In genomic region chr9:127705577-127706215, GRCh38 we compare ENCODE assay signal across 23 cellular contexts. TPM values are rescaled to one million over a fixed set of nuclear protein-coding genes. Genes with fewer than 3 reads are reported as not detected.
A peak's percentile ranks its signal among the peaks of the same experiment; 100 is the strongest.
DNase-seq lines count a peak whose midpoint lies in the region; ATAC-seq, FAIRE-seq and TF ChIP-seq lines count a peak whose summit lies in the region.
"Had no signal": no experiment of that assay in that cellular context is flagged by ENCODE, and none has a peak within 500 bp of the region (broad histone marks: within the 10 kb centered on the region; RNA-seq: fewer than 3 reads in every experiment).

No MANE protein-coding gene starts in this region.

- no peaks in the 10 kb centered on the region for H3K23me2 ChIP-seq in H1 (ENCODE audit: low read depth, low read length)

- no peak overlapping the region for H2BK15ac ChIP-seq in H1 (ENCODE audit: low read length)
- H2BK15ac ChIP-seq in neuronal stem cell (ENCODE audit: low read length), result peak overlapping the region; percentile 77

- H2BK12ac ChIP-seq in H1 (ENCODE audit: low read depth, low read length) (peak overlapping the region; percentile 39; the same call in 1 of the 2 replicates), neuronal stem cell (ENCODE audit: low read length) (no peak overlapping the region)

- no peak overlapping the region for H3K4me3 ChIP-seq in A549
- no peak overlapping the region for H3K4me3 ChIP-seq in HEK293 (ENCODE audit: low read depth, low read length)
- H3K4me3 ChIP-seq in H1 (ENCODE audit: extremely low read depth in 1 of 4, insufficient read depth in 2 of 4, low read depth in 3 of 4, low read length in 4 of 4), result no peak overlapping the region
- no peak overlapping the region for H3K4me3 ChIP-seq in neuronal stem cell (ENCODE audit: low read length in 2 of 2)
- H3K4me3 ChIP-seq: BLaER1 treated with 17β-estradiol and CSF1 and Interleukin-3, amounts not matched to agents 10 nM and 100 nM had no signal

- no peaks in the 10 kb centered on the region for H4K20me1 ChIP-seq in H1 (replicated peaks in 1 of 2; ENCODE audit: control insufficient read depth in 1 of 2, insufficient read depth in 2 of 2, low read length in 2 of 2)

- H3K4me1 ChIP-seq in A549 (no peaks in the 10 kb centered on the region), HEK293 (ENCODE audit: control insufficient read depth, insufficient read depth, low read length) (no peaks in the 10 kb centered on the region), H1 (replicated peaks in 1 of 4; ENCODE audit: control insufficient read depth in 3 of 4, insufficient read depth in 4 of 4, low read length in 3 of 4) (peaks cover 0 to 11% (median 5%) of the 10 kb centered on the region in 4 experiments; a peak in 5 of 7 replicates), neuronal stem cell (ENCODE audit: control insufficient read depth in 2 of 2, insufficient read depth in 1 of 2, low read depth in 1 of 2, low read length in 2 of 2) (peaks cover 7 to 10% of the 10 kb centered on the region in 2 donors)

- H3K36me3 ChIP-seq in HEK293 (ENCODE audit: control insufficient read depth in 2 of 2, insufficient read depth in 1 of 2, low read length in 2 of 2) (no peaks in the 10 kb centered on the region), H1 (ENCODE audit: control insufficient read depth in 2 of 4, insufficient read depth in 4 of 4, low read length in 3 of 4) (no peaks in the 10 kb centered on the region), neuronal stem cell (replicated peaks in 1 of 2; ENCODE audit: control insufficient read depth in 2 of 2, insufficient read depth in 2 of 2, low read length in 2 of 2) (no peaks in the 10 kb centered on the region)

- no peak overlapping the region for H3K9ac ChIP-seq in H1 (replicated peaks in 1 of 4; ENCODE audit: extremely low read depth in 1 of 4, low read depth in 3 of 4, low read length in 3 of 4)
- H3K9ac ChIP-seq in neuronal stem cell (ENCODE audit: low read depth, low read length, poor library complexity), result peak overlapping the region; percentile 51
- H3K9ac ChIP-seq: BLaER1 treated with 17β-estradiol and CSF1 and Interleukin-3, amounts not matched to agents 10 nM and 100 nM had no signal

- H3K27ac ChIP-seq in A549 (no peak overlapping the region), HEK293 (ENCODE audit: extremely low read depth, low read depth, low read length) (no peak overlapping the region), H1 (ENCODE audit: low read depth, low read length) (no peak overlapping the region), neuronal stem cell (replicated peaks; ENCODE audit: low read length) (no peak overlapping the region)
- H3K27ac ChIP-seq: BLaER1 treated with 17β-estradiol and CSF1 and Interleukin-3, amounts not matched to agents 10 nM and 100 nM had no signal

- no peak for DNase-seq in A549 (ENCODE audit: low read depth in 1 of 2, low spot score in 1 of 2)
- DNase-seq in H1 (ENCODE audit: low read depth in 1 of 2, low spot score in 2 of 2), result no peak
- DNase-seq in neuronal stem cell (ENCODE audit: low spot score), result no peak
- no peak for DNase-seq in GM10248 (ENCODE audit: extremely low spot score)
- no peak for DNase-seq in stimulated activated naive CD4-positive, alpha-beta T cell (lab: John Stamatoyannopoulos, UW)
- DNase-seq: CD8-positive, alpha-beta T cell; HCEC 1CT; Kasumi-1; MM.1S; NCI-H1092; NCI-H1436 treated with DMSO at 0.1 percent for 48 hours; NCI-H2081; NCI-H510A treated with DMSO at 0.1 percent for 48 hours; NCI-H774; OCI-M1; SHP77 treated with DMSO at 0.1 percent for 48 hours had no signal

- POLR2A ChIA-PET in A549 (lab: Yijun Ruan, JAX), result interaction anchor here (0.5 kb wide), 1 partner anchor 96 kb away, joined by 4 read pairs; no protein-coding TSS in a partner anchor
- POLR2A ChIA-PET in HEK293 (lab: Yijun Ruan, JAX), result interaction anchor here (0.7 to 2.8 kb wide), 3 partner anchors 10 to 191 kb away, joined by 3 to 8 read pairs (median 7); partner anchors contain the start of genes PTRH1 and TTC16
- POLR2A ChIA-PET in H1 (lab: Charles Lee; ENCODE audit: partially characterized antibody), result interaction anchor here (0.6 to 2.5 kb wide), 5 partner anchors 9 to 256 kb away, joined by 3 to 17 read pairs (median 3); partner anchors contain the start of genes PTRH1 and TTC16
- POLR2A ChIA-PET in GM10248 (lab: Yijun Ruan, JAX), result no interaction called here

- H3K56ac ChIP-seq in H1 (replicated peaks; ENCODE audit: insufficient read length, low read depth, low read length), result no peak overlapping the region

- TF ChIP-seq CTCF in A549 (IDR thresholded peaks at IDR 0.05) (no peak), HEK293 (tag by site-specific recombination; IDR thresholded peaks at IDR 0.05) (no peak), H1 (IDR thresholded peaks at IDR 0.05; ENCODE audit: control extremely low read depth in 1 of 3, insufficient read depth in 1 of 3, low read depth in 1 of 3, low read length in 3 of 3) (no peak), GM10248 (IDR thresholded peaks at IDR 0.05; ENCODE audit: control extremely low read depth, extremely low read depth, low read depth, missing control alignments) (no peak)

- H2AFZ ChIP-seq in H1 (ENCODE audit: low read length), result no peak overlapping the region
- H2AFZ ChIP-seq in neuronal stem cell (ENCODE audit: low read length), result peak overlapping the region; percentile 78

- H2BK120ac ChIP-seq in H1 (replicated peaks; ENCODE audit: low read depth, low read length), result no peak overlapping the region
- H2BK120ac ChIP-seq in neuronal stem cell (ENCODE audit: low read depth, low read length), result no peak overlapping the region

- no peak for FAIRE-seq in A549 (lab: Jason Lieb, UNC)
- no peak for FAIRE-seq in H1 (lab: Jason Lieb, UNC)
- FAIRE-seq: HTR-8/SVneo had no signal

- no peak overlapping the region for H3K4me2 ChIP-seq in A549
- no peak overlapping the region for H3K4me2 ChIP-seq in H1 (ENCODE audit: insufficient read depth in 1 of 2, low read depth in 2 of 2, low read length in 2 of 2)
- H3K4me2 ChIP-seq in neuronal stem cell (ENCODE audit: insufficient read depth, low read length, poor library complexity, severe bottlenecking), result no peak overlapping the region

- H4K91ac ChIP-seq in H1 (replicated peaks; ENCODE audit: insufficient read length, low read length) (no peak overlapping the region), neuronal stem cell (ENCODE audit: low read depth, low read length, poor library complexity) (no peak overlapping the region)

- H3K27me3 ChIP-seq in H1 (replicated peaks in 1 of 4; ENCODE audit: control insufficient read depth in 3 of 4, extremely low read depth in 1 of 4, insufficient read depth in 3 of 4, low read length in 3 of 4) (no peaks in the 10 kb centered on the region; a peak in 2 of 7 replicates), neuronal stem cell (ENCODE audit: control insufficient read depth in 3 of 3, insufficient read depth in 3 of 3, low read depth in 1 of 3, low read length in 3 of 3) (no peaks in the 10 kb centered on the region)
- H3K27me3 ChIP-seq: BLaER1 treated with 17β-estradiol and CSF1 and Interleukin-3, amounts not matched to agents 10 nM and 100 nM had no signal

- no peak overlapping the region for H4K5ac ChIP-seq in H1 (ENCODE audit: insufficient read length, low read depth, low read length)

- H2BK5ac ChIP-seq in H1 (ENCODE audit: low read depth, low read length), result no peak overlapping the region
- no peak overlapping the region for H2BK5ac ChIP-seq in neuronal stem cell (ENCODE audit: low read length)

- TF ChIP-seq POLR2A in A549 (IDR thresholded peaks at IDR 0.05; ENCODE audit: low read length), result no peak
- TF ChIP-seq POLR2A in H1 (IDR thresholded peaks at IDR 0.05; ENCODE audit: control extremely low read depth in 1 of 2, low read depth in 2 of 2, low read length in 2 of 2), result no peak

- H3K4ac ChIP-seq in H1 (replicated peaks; ENCODE audit: insufficient read length, low read depth, low read length) (peak overlapping the region; percentile 44), neuronal stem cell (ENCODE audit: low read length) (no peak overlapping the region)

- 87% methylated on average over 5 of the region's 10 CpGs for WGBS in A549 (ENCODE audit: missing lambda C conversion rate)
- WGBS in H1 (ENCODE audit: extremely low coverage in 1 of 2, insufficient coverage in 1 of 2, insufficient read length in 1 of 2, insufficient replicate concordance in 2 of 2, low coverage in 1 of 2, low lambda C conversion rate in 2 of 2, missing lambda C conversion rate in 1 of 2), 2 experiments, result 86% methylated on average over 10 of the region's 10 CpGs; no CpG with 5 or more reads in 1 of the 2 experiments
- no CpG with 5 or more reads among the region's 10 CpGs for WGBS in neuronal stem cell (ENCODE audit: extremely low coverage in 2 of 2, insufficient read length in 2 of 2, insufficient replicate concordance in 1 of 2), 2 donors

- H3K14ac ChIP-seq in H1 (ENCODE audit: insufficient read length) (no peak overlapping the region), neuronal stem cell (ENCODE audit: low read length) (no peak overlapping the region)

- no peaks in the 10 kb centered on the region for H3K9me3 ChIP-seq in A549
- no peaks in the 10 kb centered on the region for H3K9me3 ChIP-seq in HEK293 (ENCODE audit: control insufficient read depth, insufficient read depth, low read depth, low read length)
- H3K9me3 ChIP-seq in H1 (ENCODE audit: insufficient read depth in 2 of 2, low read depth in 1 of 2, low read length in 1 of 2), result no peaks in the 10 kb centered on the region
- H3K9me3 ChIP-seq in neuronal stem cell (replicated peaks in 1 of 2; ENCODE audit: control insufficient read depth in 2 of 2, insufficient read depth in 1 of 2, low read depth in 1 of 2, low read length in 2 of 2), result peaks cover 0 to 3% of the 10 kb centered on the region in 2 donors

- no peak for TF ChIP-seq EP300 in A549 (IDR thresholded peaks at IDR 0.05)
- TF ChIP-seq EP300 in H1 (IDR thresholded peaks at IDR 0.05; ENCODE audit: borderline replicate concordance in 1 of 2, low read depth in 2 of 2, low read length in 2 of 2), result no peak

- H3K79me1 ChIP-seq in H1 (ENCODE audit: low read depth, low read length) (no peaks in the 10 kb centered on the region), neuronal stem cell (ENCODE audit: low read depth, low read length) (no peaks in the 10 kb centered on the region)

- no peak overlapping the region for H2AK5ac ChIP-seq in H1 (ENCODE audit: low read depth, low read length)
- peak overlapping the region; percentile 11 for H2AK5ac ChIP-seq in neuronal stem cell (ENCODE audit: low read depth, low read length)

- H3K18ac ChIP-seq in H1 (ENCODE audit: extremely low read depth, low read length) (no peak overlapping the region; the same call in 1 of the 2 replicates), neuronal stem cell (ENCODE audit: low read length) (peak overlapping the region; percentile 86)

- CTCF ChIA-PET in A549 (lab: Yijun Ruan, JAX), result interaction anchor here (0.5 to 4.2 kb wide), 7 partner anchors 10 to 202 kb away, joined by 3 to 25 read pairs (median 3); partner anchors contain the start of genes PTRH1, TOR2A and TTC16
- CTCF ChIA-PET in HEK293 (lab: Yijun Ruan, JAX), result interaction anchor here (1.4 kb wide), 1 partner anchor 29 kb away, joined by 5 read pairs; the partner anchor contains the start of gene TOR2A
- CTCF ChIA-PET in H1 (lab: Charles Lee; ENCODE audit: partially characterized antibody), result interaction anchor here (1.0 to 2.8 kb wide), 14 partner anchors 8 to 215 kb away, joined by 3 to 10 read pairs (median 3); partner anchors contain the start of gene TOR2A
- CTCF ChIA-PET in GM10248 (lab: Yijun Ruan, JAX), result interaction anchor here (1.1 to 6.1 kb wide), 4 partner anchors 24 to 216 kb away, joined by 3 to 28 read pairs (median 4); partner anchors contain the start of gene TOR2A

- peak overlapping the region; percentile 57; the same call in 1 of the 2 replicates for H4K8ac ChIP-seq in H1 (ENCODE audit: extremely low read depth, insufficient read depth, low read length)
- H4K8ac ChIP-seq in neuronal stem cell (ENCODE audit: low read depth, low read length), result no peak overlapping the region

- H2BK20ac ChIP-seq in H1 (ENCODE audit: low read length), result peak overlapping the region; percentile 86; the same call in 1 of the 2 replicates

- no peaks in the 10 kb centered on the region for H3K79me2 ChIP-seq in H1 (ENCODE audit: control insufficient read depth in 1 of 2, insufficient read depth in 2 of 2, low read length in 2 of 2)

- ATAC-seq in A549 (peak; percentile 6 to 8; a peak in 2 of 6 replicates), GM18520 (IDR thresholded peaks at IDR 0.05; ENCODE audit: unreplicated experiment) (no peak), GM19395 (IDR thresholded peaks at IDR 0.05; ENCODE audit: unreplicated experiment) (no peak)
- ATAC-seq: CD8-positive, alpha-beta T cell had no signal

- H3K23ac ChIP-seq in H1 (ENCODE audit: insufficient read length) (no peak overlapping the region), neuronal stem cell (ENCODE audit: low read depth, low read length, poor library complexity) (no peak overlapping the region)

- TF ChIP-seq RAD21 in A549 (conservative IDR thresholded peaks at IDR 0.05 in 1 of 2, IDR thresholded peaks at IDR 0.05 in 1 of 2) (no peak), H1 (IDR thresholded peaks at IDR 0.05 in 1 of 2, conservative IDR thresholded peaks at IDR 0.05 in 1 of 2; ENCODE audit: low read depth in 2 of 2, low read length in 2 of 2) (no peak)

RNA-seq across cellular contexts. Expression of gene CFAP157, which starts 1.1 kb away (rescaled TPM):
- polyA plus RNA-seq in A549 (2011; rRNA removed) (0.04 TPM in 1 of 2 replicates, not detected in the other), A549 (2017; fragmentation: RNase III; extraction: RNeasy Plus Mini Kit Qiagen cat#74134 plus additional on column Dnase treatment) (0.04 TPM in 1 of 3 replicates, not detected in the others), H1 (2011; rRNA removed) (0.05 TPM in 1 of 2 replicates, not detected in the other)
- polyA plus RNA-seq in A549 (2012; cell fraction: cytosol; rRNA removed), result 0.01 TPM in 1 of 2 replicates, not detected in the other
- 0.11 and 0.22 TPM in 2 replicates for polyA plus RNA-seq in A549 (2012; cell fraction: nucleus; rRNA removed)
- not detected in 2 replicates for polyA minus RNA-seq in A549 (2011; rRNA and poly(A)+ RNA removed)
- not detected in 2 replicates for total RNA-seq in H1 (2021; fragmentation: NEBNext Ultra II Directional; extraction: Animal tissue kit (Norgen Biotek cat#: 25700))
- 0.03 TPM for polyA plus RNA-seq in H1 (2011; cell fraction: cytosol; rRNA removed)
- polyA plus RNA-seq in H1 (2011; cell fraction: nucleus; rRNA removed), result 0.17 TPM
- 1.1 to 1.8 TPM (median 1.4 TPM) in 4 replicates for polyA plus RNA-seq in H1 (2012, experiment 1 of 2)
- 0.62 TPM for polyA plus RNA-seq in H1 (2012, experiment 2 of 2)
- 0.06 TPM for polyA plus RNA-seq in H1 (2013, experiment 1 of 2)
- polyA plus RNA-seq in H1 (2013, experiment 2 of 2), result 0.02 TPM
- 0.06 TPM in 1 of 2 replicates, not detected in the other for polyA minus RNA-seq in H1 (2011; rRNA and poly(A)+ RNA removed)
- polyA minus RNA-seq in H1 (2011; cell fraction: cytosol; rRNA and poly(A)+ RNA removed), result not detected
- not detected for polyA minus RNA-seq in H1 (2011; cell fraction: nucleus; rRNA and poly(A)+ RNA removed)
- polyA plus RNA-seq in neuronal stem cell (2013, experiment 1 of 2), result 0.03 TPM
- polyA plus RNA-seq in neuronal stem cell (2013, experiment 2 of 2), result 0.06 TPM
- total RNA-seq: RPMI7951 had no signal
- polyA plus RNA-seq: IgD-negative memory B cell had no signal

RNA-seq across cellular contexts. Expression of gene PTRH1, which starts 9.8 kb away (rescaled TPM):
- polyA plus RNA-seq in A549 (2011; rRNA removed) (3.5 and 5.1 TPM in 2 replicates), A549 (2017; fragmentation: RNase III; extraction: RNeasy Plus Mini Kit Qiagen cat#74134 plus additional on column Dnase treatment) (9.9 to 12.6 TPM (median 11.4 TPM) in 3 replicates), H1 (2011; rRNA removed) (19.8 and 26.4 TPM in 2 replicates)
- 23.9 and 26.6 TPM in 2 replicates for polyA plus RNA-seq in A549 (2012; cell fraction: cytosol; rRNA removed)
- 27.1 and 29.2 TPM in 2 replicates for polyA plus RNA-seq in A549 (2012; cell fraction: nucleus; rRNA removed)
- 1.3 and 2.0 TPM in 2 replicates for polyA minus RNA-seq in A549 (2011; rRNA and poly(A)+ RNA removed)
- total RNA-seq in H1 (2021; fragmentation: NEBNext Ultra II Directional; extraction: Animal tissue kit (Norgen Biotek cat#: 25700)), result 11.1 and 11.2 TPM in 2 replicates
- polyA plus RNA-seq in H1 (2011; cell fraction: cytosol; rRNA removed), result 19.3 TPM
- polyA plus RNA-seq in H1 (2011; cell fraction: nucleus; rRNA removed), result 15.4 TPM
- polyA plus RNA-seq in H1 (2012, experiment 1 of 2), result 4.3 to 12.8 TPM (median 10.2 TPM) in 4 replicates
- 9.6 TPM for polyA plus RNA-seq in H1 (2012, experiment 2 of 2)
- polyA plus RNA-seq in H1 (2013, experiment 1 of 2), result 5.9 TPM
- 6.8 TPM for polyA plus RNA-seq in H1 (2013, experiment 2 of 2)
- polyA minus RNA-seq in H1 (2011; rRNA and poly(A)+ RNA removed), result 1.8 and 3.4 TPM in 2 replicates
- polyA minus RNA-seq in H1 (2011; cell fraction: cytosol; rRNA and poly(A)+ RNA removed), result 7.9 TPM
- 8.3 TPM for polyA minus RNA-seq in H1 (2011; cell fraction: nucleus; rRNA and poly(A)+ RNA removed)
- polyA plus RNA-seq in neuronal stem cell (2013, experiment 1 of 2), result 4.0 TPM
- 3.8 TPM for polyA plus RNA-seq in neuronal stem cell (2013, experiment 2 of 2)

RNA-seq across cellular contexts. Expression of gene TTC16, which starts 10.2 kb away (rescaled TPM):
- polyA plus RNA-seq in A549 (2011; rRNA removed) (0.03 TPM in 1 of 2 replicates, not detected in the other), A549 (2017; fragmentation: RNase III; extraction: RNeasy Plus Mini Kit Qiagen cat#74134 plus additional on column Dnase treatment) (not detected in 3 replicates), H1 (2011; rRNA removed) (0.03 TPM in 2 replicates)
- polyA plus RNA-seq in A549 (2012; cell fraction: cytosol; rRNA removed), result 0.01 and 0.04 TPM in 2 replicates
- polyA plus RNA-seq in A549 (2012; cell fraction: nucleus; rRNA removed), result 0.04 and 0.07 TPM in 2 replicates
- polyA minus RNA-seq in A549 (2011; rRNA and poly(A)+ RNA removed), result 0.25 TPM in 1 of 2 replicates, not detected in the other
- total RNA-seq in H1 (2021; fragmentation: NEBNext Ultra II Directional; extraction: Animal tissue kit (Norgen Biotek cat#: 25700)), result not detected in 2 replicates
- polyA plus RNA-seq in H1 (2011; cell fraction: cytosol; rRNA removed), result 0.03 TPM
- 0.11 TPM for polyA plus RNA-seq in H1 (2011; cell fraction: nucleus; rRNA removed)
- polyA plus RNA-seq in H1 (2012, experiment 1 of 2), result 0.08 TPM in 2 of 4 replicates, not detected in the others
- not detected for polyA plus RNA-seq in H1 (2012, experiment 2 of 2)
- polyA plus RNA-seq in H1 (2013, experiment 1 of 2), result 0.02 TPM
- polyA plus RNA-seq in H1 (2013, experiment 2 of 2), result 0.02 TPM
- 0.06 TPM in 1 of 2 replicates, not detected in the other for polyA minus RNA-seq in H1 (2011; rRNA and poly(A)+ RNA removed)
- polyA minus RNA-seq in H1 (2011; cell fraction: cytosol; rRNA and poly(A)+ RNA removed), result not detected
- polyA minus RNA-seq in H1 (2011; cell fraction: nucleus; rRNA and poly(A)+ RNA removed), result not detected
- not detected for polyA plus RNA-seq in neuronal stem cell (2013, experiment 1 of 2)
- not detected for polyA plus RNA-seq in neuronal stem cell (2013, experiment 2 of 2)
- total RNA-seq: RPMI7951 had no signal
- polyA plus RNA-seq: IgD-negative memory B cell had no signal

RNA-seq across cellular contexts. Expression of gene TOR2A, which starts 29.4 kb away (rescaled TPM):
- polyA plus RNA-seq in A549 (2011; rRNA removed) (4.9 and 5.5 TPM in 2 replicates), A549 (2017; fragmentation: RNase III; extraction: RNeasy Plus Mini Kit Qiagen cat#74134 plus additional on column Dnase treatment) (9.4 to 9.6 TPM (median 9.5 TPM) in 3 replicates), H1 (2011; rRNA removed) (24.9 and 34.2 TPM in 2 replicates)
- polyA plus RNA-seq in A549 (2012; cell fraction: cytosol; rRNA removed), result 15.0 and 22.1 TPM in 2 replicates
- polyA plus RNA-seq in A549 (2012; cell fraction: nucleus; rRNA removed), result 19.8 and 27.2 TPM in 2 replicates
- 4.1 and 5.1 TPM in 2 replicates for polyA minus RNA-seq in A549 (2011; rRNA and poly(A)+ RNA removed)
- 18.4 and 18.7 TPM in 2 replicates for total RNA-seq in H1 (2021; fragmentation: NEBNext Ultra II Directional; extraction: Animal tissue kit (Norgen Biotek cat#: 25700))
- polyA plus RNA-seq in H1 (2011; cell fraction: cytosol; rRNA removed), result 18.8 TPM
- polyA plus RNA-seq in H1 (2011; cell fraction: nucleus; rRNA removed), result 24.8 TPM
- polyA plus RNA-seq in H1 (2012, experiment 1 of 2), result 10.1 to 23.2 TPM (median 21.4 TPM) in 4 replicates
- 18.1 TPM for polyA plus RNA-seq in H1 (2012, experiment 2 of 2)
- polyA plus RNA-seq in H1 (2013, experiment 1 of 2), result 18.7 TPM
- 21.8 TPM for polyA plus RNA-seq in H1 (2013, experiment 2 of 2)
- 4.3 and 4.4 TPM in 2 replicates for polyA minus RNA-seq in H1 (2011; rRNA and poly(A)+ RNA removed)
- polyA minus RNA-seq in H1 (2011; cell fraction: cytosol; rRNA and poly(A)+ RNA removed), result 11.2 TPM
- polyA minus RNA-seq in H1 (2011; cell fraction: nucleus; rRNA and poly(A)+ RNA removed), result 9.3 TPM
- polyA plus RNA-seq in neuronal stem cell (2013, experiment 1 of 2), result 16.4 TPM
- 16.7 TPM for polyA plus RNA-seq in neuronal stem cell (2013, experiment 2 of 2)

Comparison
In these comparisons a context has a peak if more than half of its experiments do, and no peak if none do; other contexts are left out.
1. ATAC-seq: peak in A549 (2 of 2); none in GM18520 (single experiment) and GM19395 (single experiment).